In genomic region chr5:142692280-142692775, GRCh38 we compare ENCODE assay signal across 27 cellular contexts. TPM values are rescaled to one million over a fixed set of nuclear protein-coding genes. Genes with fewer than 3 reads are reported as not detected.
"Had no signal": no experiment of that assay in that cellular context is flagged by ENCODE, and none has a peak within 500 bp of the region (broad histone marks: within the 10 kb centered on the region; RNA-seq: fewer than 3 reads in every experiment).

No MANE protein-coding gene starts in this region.

- H3K4me3 ChIP-seq: gastroesophageal sphincter, lower lobe of right lung, neural progenitor cell, right atrium auricular region, spleen, tibial nerve had no signal

- DNase-seq: activated CD4-positive, alpha-beta memory T cell treated with anti-CD3 and anti-CD28 coated beads for 36 hours; activated CD4-positive, alpha-beta T cell treated with anti-CD3 and anti-CD28 coated beads, Interleukin-2, amount 10 ng/mL, durations not matched to agents 24 days and 14 days; activated CD4-positive, CD25-positive, alpha-beta regulatory T cell; activated CD8-positive, alpha-beta memory T cell treated with anti-CD3 and anti-CD28 coated beads, Interleukin-2, amount 50 U/mL, for 48 hours; activated gamma-delta T cell treated with Interleukin-2 at 50 U/mL for 16 hours; activated naive CD4-positive, alpha-beta T cell treated with anti-CD3 and anti-CD28 coated beads, Interleukin-2, amount 50 U/mL, for 16 hours; activated T-cell treated with anti-CD3 and anti-CD28 coated beads, Interleukin-2, amount 50 U/mL, for 24 hours; amygdala; caudate nucleus; cortex of kidney; effector memory CD8-positive, alpha-beta T cell; erythroblast; hypothalamus; immature natural killer cell; lower lobe of right lung; mesendoderm; natural killer cell; occipital lobe; spleen; stimulated activated naive CD4-positive, alpha-beta T cell had no signal

- H3K27ac ChIP-seq: gastroesophageal sphincter, lower lobe of right lung, neural progenitor cell, parathyroid adenoma, right atrium auricular region, spleen, tibial nerve had no signal

- H3K9me3 ChIP-seq: gastroesophageal sphincter, lower lobe of right lung, right atrium auricular region, spleen, tibial nerve had no signal

- ATAC-seq: effector memory CD8-positive, alpha-beta T cell; gastroesophageal sphincter; natural killer cell had no signal

- H3K27me3 ChIP-seq: gastroesophageal sphincter, neural progenitor cell, right atrium auricular region, spleen, tibial nerve had no signal

- H3K36me3 ChIP-seq: gastroesophageal sphincter, lower lobe of right lung, neural progenitor cell, right atrium auricular region, spleen, tibial nerve had no signal

- H3K9ac ChIP-seq: neural progenitor cell, parathyroid adenoma had no signal

RNA-seq across cellular contexts. Expression of gene FGF1, which starts 6.4 kb away (rescaled TPM):
- total RNA-seq: activated CD4-positive, alpha-beta memory T cell treated with anti-CD3 and anti-CD28 coated beads for 36 hours; activated CD4-positive, alpha-beta T cell treated with anti-CD3 and anti-CD28 coated beads, Interleukin-2, amount 10 ng/mL, durations not matched to agents 24 days and 14 days; mononuclear cell; natural killer cell; pulmonary artery endothelial cell had no signal
- polyA plus RNA-seq: immature natural killer cell had no signal
